In genomic region chr9:131324736-131325679, GRCh38 we compare ENCODE assay signal across 16 cellular contexts. TPM values are rescaled to one million over a fixed set of nuclear protein-coding genes. Genes with fewer than 3 reads are reported as not detected.
"Had no signal": no experiment of that assay in that cellular context is flagged by ENCODE, and none has a peak within 500 bp of the region (broad histone marks: within the 10 kb centered on the region; RNA-seq: fewer than 3 reads in every experiment).

No MANE protein-coding gene starts in this region.

- H3K4me1 Mint-ChIP-seq: activated B cell treated with CpG ODN at 0.5 μM for 24 hours; naive B cell; neural crest cell; stimulated activated memory B cell treated with anti-CD40 and anti-IgM and Interleukin-4, amounts not matched to agents 10 μg/mL and 1 μg/mL and 100 μg/mL, for 72 hours had no signal

- H3K27ac Mint-ChIP-seq: activated B cell treated with CpG ODN at 0.5 μM for 24 hours; activated CD4-positive, alpha-beta memory T cell treated with anti-CD3 and anti-CD28 coated beads for 36 hours; naive B cell; stimulated activated memory B cell treated with anti-CD40 and anti-IgM and Interleukin-4, amounts not matched to agents 10 μg/mL and 1 μg/mL and 100 μg/mL, for 72 hours had no signal

- H3K4me3 ChIP-seq: ascending aorta, mucosa of descending colon, right lobe of liver, SK-N-MC, thoracic aorta had no signal

- H3K9me3 Mint-ChIP-seq: activated B cell treated with CpG ODN at 0.5 μM for 24 hours; activated CD4-positive, alpha-beta memory T cell treated with anti-CD3 and anti-CD28 coated beads for 36 hours; effector memory CD8-positive, alpha-beta T cell; naive B cell; neural crest cell; stimulated activated memory B cell treated with anti-CD40 and anti-IgM and Interleukin-4, amounts not matched to agents 10 μg/mL and 1 μg/mL and 100 μg/mL, for 72 hours had no signal

- DNase-seq: activated B cell treated with CpG ODN at 0.5 μM for 24 hours; activated CD4-positive, alpha-beta memory T cell treated with anti-CD3 and anti-CD28 coated beads for 36 hours; activated CD4-positive, alpha-beta T cell treated with anti-CD3 and anti-CD28 coated beads for 4 hours; dermis blood vessel endothelial cell; effector memory CD8-positive, alpha-beta T cell; left colon; naive B cell; stimulated activated CD4-positive, alpha-beta T cell treated with anti-CD3 and anti-CD28 coated beads, Interleukin-4, amount 100 ng/mL, for 4 hours had no signal

- H3K4me1 ChIP-seq: ascending aorta, right lobe of liver had no signal

- H3K4me3 Mint-ChIP-seq: activated B cell treated with CpG ODN at 0.5 μM for 24 hours; activated CD4-positive, alpha-beta memory T cell treated with anti-CD3 and anti-CD28 coated beads for 36 hours; effector memory CD8-positive, alpha-beta T cell; neural crest cell; stimulated activated memory B cell treated with anti-CD40 and anti-IgM and Interleukin-4, amounts not matched to agents 10 μg/mL and 1 μg/mL and 100 μg/mL, for 72 hours had no signal

- H3K9me3 ChIP-seq: ascending aorta, mucosa of descending colon, right lobe of liver, thoracic aorta had no signal

- H3K27ac ChIP-seq: ascending aorta, right lobe of liver, SK-N-MC, thoracic aorta had no signal

- H3K27me3 Mint-ChIP-seq: activated B cell treated with CpG ODN at 0.5 μM for 24 hours; activated CD4-positive, alpha-beta memory T cell treated with anti-CD3 and anti-CD28 coated beads for 36 hours; effector memory CD8-positive, alpha-beta T cell had no signal

- H3K36me3 ChIP-seq: ascending aorta, right lobe of liver, thoracic aorta had no signal

- H3K27me3 ChIP-seq: ascending aorta, right lobe of liver had no signal

- H3K36me3 Mint-ChIP-seq: activated CD4-positive, alpha-beta memory T cell treated with anti-CD3 and anti-CD28 coated beads for 36 hours; naive B cell; stimulated activated memory B cell treated with anti-CD40 and anti-IgM and Interleukin-4, amounts not matched to agents 10 μg/mL and 1 μg/mL and 100 μg/mL, for 72 hours had no signal

- ATAC-seq: effector memory CD8-positive, alpha-beta T cell; left colon; mucosa of descending colon; right lobe of liver; stimulated activated memory B cell treated with anti-CD40 and anti-IgM and Interleukin-4, amounts not matched to agents 10 μg/mL and 1 μg/mL and 100 μg/mL, for 72 hours had no signal

RNA-seq across cellular contexts. Expression of gene PLPP7, which starts 35.5 kb away (rescaled TPM):
- total RNA-seq: activated CD4-positive, alpha-beta memory T cell treated with anti-CD3 and anti-CD28 coated beads for 36 hours; T-helper 2 cell treated with Interferon-gamma antibody and Interleukin-4, amounts not matched to agents 100 ng/mL and 5 ng/mL, for 36 hours had no signal
